Comparison of ENCODE assay signal across 1 cellular context in the genomic region with DNA sequence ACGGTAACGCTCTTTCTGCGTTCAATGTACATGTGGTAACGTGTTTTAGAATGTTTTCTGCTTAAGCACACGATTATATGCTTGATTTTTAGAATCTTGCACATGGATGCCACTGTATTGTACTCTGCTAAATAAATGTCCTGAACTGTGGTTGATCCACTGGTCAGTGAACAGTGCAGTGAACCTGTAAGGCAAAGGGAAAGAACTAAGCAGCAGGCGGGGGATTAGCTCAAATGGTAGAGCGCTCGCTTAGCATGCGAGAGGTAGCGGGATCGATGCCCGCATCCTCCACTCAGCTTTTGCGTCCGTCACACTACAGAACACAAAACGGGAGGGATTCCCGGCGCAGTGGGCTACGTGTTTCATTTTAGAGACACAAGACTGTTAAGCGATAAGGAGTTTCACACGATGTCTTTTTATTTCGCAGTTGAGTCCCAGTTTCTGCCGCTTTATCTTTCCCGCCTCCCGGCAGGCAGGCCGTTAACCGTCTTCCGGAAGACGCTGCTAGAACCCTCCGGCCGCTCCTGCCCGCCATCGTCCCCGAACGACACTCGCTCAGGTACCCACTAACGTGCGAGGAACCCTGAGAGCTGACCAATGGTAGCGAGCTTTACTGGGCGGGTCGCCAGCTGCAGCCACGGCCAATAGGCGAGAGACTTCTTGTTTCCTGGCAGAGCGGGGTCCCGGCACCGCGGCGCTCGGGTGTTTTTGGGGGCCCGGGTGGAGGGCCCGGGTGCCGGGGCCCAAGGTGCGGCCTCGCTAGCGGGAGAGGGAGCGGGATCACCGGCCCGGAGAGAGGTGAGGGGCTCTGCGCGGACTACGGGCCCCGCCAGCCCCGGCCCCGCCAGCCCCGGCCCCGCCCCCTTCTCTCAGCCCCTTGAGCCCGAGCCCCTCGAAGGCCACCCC.
A peak's percentile ranks its signal among the peaks of the same experiment; 100 is the strongest.
TF ChIP-seq lines count a peak whose summit lies in the region.

A gene with protein sequence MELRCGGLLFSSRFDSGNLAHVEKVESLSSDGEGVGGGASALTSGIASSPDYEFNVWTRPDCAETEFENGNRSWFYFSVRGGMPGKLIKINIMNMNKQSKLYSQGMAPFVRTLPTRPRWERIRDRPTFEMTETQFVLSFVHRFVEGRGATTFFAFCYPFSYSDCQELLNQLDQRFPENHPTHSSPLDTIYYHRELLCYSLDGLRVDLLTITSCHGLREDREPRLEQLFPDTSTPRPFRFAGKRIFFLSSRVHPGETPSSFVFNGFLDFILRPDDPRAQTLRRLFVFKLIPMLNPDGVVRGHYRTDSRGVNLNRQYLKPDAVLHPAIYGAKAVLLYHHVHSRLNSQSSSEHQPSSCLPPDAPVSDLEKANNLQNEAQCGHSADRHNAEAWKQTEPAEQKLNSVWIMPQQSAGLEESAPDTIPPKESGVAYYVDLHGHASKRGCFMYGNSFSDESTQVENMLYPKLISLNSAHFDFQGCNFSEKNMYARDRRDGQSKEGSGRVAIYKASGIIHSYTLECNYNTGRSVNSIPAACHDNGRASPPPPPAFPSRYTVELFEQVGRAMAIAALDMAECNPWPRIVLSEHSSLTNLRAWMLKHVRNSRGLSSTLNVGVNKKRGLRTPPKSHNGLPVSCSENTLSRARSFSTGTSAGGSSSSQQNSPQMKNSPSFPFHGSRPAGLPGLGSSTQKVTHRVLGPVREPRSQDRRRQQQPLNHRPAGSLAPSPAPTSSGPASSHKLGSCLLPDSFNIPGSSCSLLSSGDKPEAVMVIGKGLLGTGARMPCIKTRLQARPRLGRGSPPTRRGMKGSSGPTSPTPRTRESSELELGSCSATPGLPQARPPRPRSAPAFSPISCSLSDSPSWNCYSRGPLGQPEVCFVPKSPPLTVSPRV (plus strand): TSS at position 673 of the 906 bp plus-strand sequence. CDS start 1,291 bp downstream, outside the sequence.

TF ChIP-seq in K562, 482 proteins besides CTCF, POLR2A, EP300 and RAD21 (continued from another document and continues in another):
- TF ChIP-seq, protein P1, sequence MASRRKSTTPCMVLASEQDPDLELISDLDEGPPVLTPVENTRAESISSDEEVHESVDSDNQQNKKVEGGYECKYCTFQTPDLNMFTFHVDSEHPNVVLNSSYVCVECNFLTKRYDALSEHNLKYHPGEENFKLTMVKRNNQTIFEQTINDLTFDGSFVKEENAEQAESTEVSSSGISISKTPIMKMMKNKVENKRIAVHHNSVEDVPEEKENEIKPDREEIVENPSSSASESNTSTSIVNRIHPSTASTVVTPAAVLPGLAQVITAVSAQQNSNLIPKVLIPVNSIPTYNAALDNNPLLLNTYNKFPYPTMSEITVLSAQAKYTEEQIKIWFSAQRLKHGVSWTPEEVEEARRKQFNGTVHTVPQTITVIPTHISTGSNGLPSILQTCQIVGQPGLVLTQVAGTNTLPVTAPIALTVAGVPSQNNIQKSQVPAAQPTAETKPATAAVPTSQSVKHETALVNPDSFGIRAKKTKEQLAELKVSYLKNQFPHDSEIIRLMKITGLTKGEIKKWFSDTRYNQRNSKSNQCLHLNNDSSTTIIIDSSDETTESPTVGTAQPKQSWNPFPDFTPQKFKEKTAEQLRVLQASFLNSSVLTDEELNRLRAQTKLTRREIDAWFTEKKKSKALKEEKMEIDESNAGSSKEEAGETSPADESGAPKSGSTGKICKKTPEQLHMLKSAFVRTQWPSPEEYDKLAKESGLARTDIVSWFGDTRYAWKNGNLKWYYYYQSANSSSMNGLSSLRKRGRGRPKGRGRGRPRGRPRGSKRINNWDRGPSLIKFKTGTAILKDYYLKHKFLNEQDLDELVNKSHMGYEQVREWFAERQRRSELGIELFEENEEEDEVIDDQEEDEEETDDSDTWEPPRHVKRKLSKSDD (conservative IDR thresholded peaks at IDR 0.05; ENCODE audit: low read length) = peak; percentile 26
- peak; percentile 47 for TF ChIP-seq SMAD1 (IDR thresholded peaks at IDR 0.05; ENCODE audit: low read depth, low read length, partially characterized antibody)
- TF ChIP-seq SIRT6 (IDR thresholded peaks at IDR 0.05; ENCODE audit: low read depth, low read length) = no peak
- peak; percentile 82 for TF ChIP-seq RBBP5 (IDR thresholded peaks at IDR 0.05; ENCODE audit: borderline replicate concordance, insufficient read depth, low read length, poor library complexity, severe bottlenecking)
- no peak for TF ChIP-seq CREBBP (IDR thresholded peaks at IDR 0.05; ENCODE audit: low read depth, low read length)
- peak; percentile 66 for TF ChIP-seq RBM39 (optimal IDR thresholded peaks at IDR 0.05; ENCODE audit: low read depth, low read length)
- no peak for TF ChIP-seq RBM17 (IDR thresholded peaks at IDR 0.05; ENCODE audit: borderline replicate concordance, low read depth, low read length)
- no peak; the same call in 1 of the 2 replicates for TF ChIP-seq ZNF239 (CRISPR knock-in tag; IDR thresholded peaks at IDR 0.05)
- TF ChIP-seq IRF9 (tag; IDR thresholded peaks at IDR 0.05) = no peak
- 0 out of 2 replicates have a peak, but pooled peaks have one; percentile 67 for TF ChIP-seq PHB (CRISPR knock-in tag; IDR thresholded peaks at IDR 0.05)
- peak; percentile 47; the same call in 1 of the 2 replicates for TF ChIP-seq MAFK (IDR thresholded peaks at IDR 0.05; ENCODE audit: low read length)
- TF ChIP-seq, protein P2, sequence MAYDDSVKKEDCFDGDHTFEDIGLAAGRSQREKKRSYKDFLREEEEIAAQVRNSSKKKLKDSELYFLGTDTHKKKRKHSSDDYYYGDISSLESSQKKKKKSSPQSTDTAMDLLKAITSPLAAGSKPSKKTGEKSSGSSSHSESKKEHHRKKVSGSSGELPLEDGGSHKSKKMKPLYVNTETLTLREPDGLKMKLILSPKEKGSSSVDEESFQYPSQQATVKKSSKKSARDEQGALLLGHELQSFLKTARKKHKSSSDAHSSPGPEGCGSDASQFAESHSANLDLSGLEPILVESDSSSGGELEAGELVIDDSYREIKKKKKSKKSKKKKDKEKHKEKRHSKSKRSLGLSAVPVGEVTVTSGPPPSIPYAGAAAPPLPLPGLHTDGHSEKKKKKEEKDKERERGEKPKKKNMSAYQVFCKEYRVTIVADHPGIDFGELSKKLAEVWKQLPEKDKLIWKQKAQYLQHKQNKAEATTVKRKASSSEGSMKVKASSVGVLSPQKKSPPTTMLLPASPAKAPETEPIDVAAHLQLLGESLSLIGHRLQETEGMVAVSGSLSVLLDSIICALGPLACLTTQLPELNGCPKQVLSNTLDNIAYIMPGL (CRISPR knock-in tag; IDR thresholded peaks at IDR 0.05) = peak; percentile 100
- TF ChIP-seq PTRF (tag; IDR thresholded peaks at IDR 0.05) = 0 out of 2 replicates have a peak, but pooled peaks have one; percentile 10
- no peak for TF ChIP-seq HDGF (IDR thresholded peaks at IDR 0.05)
- peak; percentile 99 for TF ChIP-seq BRD9 (IDR thresholded peaks at IDR 0.05; ENCODE audit: low read depth, partially characterized antibody)
- TF ChIP-seq ZNF507 (tag; conservative IDR thresholded peaks at IDR 0.05) = no peak
- TF ChIP-seq ZBED1 (IDR thresholded peaks at IDR 0.05) = peak; percentile 30; the same call in 1 of the 2 replicates
- TF ChIP-seq, protein P3, sequence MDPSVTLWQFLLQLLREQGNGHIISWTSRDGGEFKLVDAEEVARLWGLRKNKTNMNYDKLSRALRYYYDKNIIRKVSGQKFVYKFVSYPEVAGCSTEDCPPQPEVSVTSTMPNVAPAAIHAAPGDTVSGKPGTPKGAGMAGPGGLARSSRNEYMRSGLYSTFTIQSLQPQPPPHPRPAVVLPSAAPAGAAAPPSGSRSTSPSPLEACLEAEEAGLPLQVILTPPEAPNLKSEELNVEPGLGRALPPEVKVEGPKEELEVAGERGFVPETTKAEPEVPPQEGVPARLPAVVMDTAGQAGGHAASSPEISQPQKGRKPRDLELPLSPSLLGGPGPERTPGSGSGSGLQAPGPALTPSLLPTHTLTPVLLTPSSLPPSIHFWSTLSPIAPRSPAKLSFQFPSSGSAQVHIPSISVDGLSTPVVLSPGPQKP (CRISPR knock-in tag; IDR thresholded peaks at IDR 0.05) = no peak
- no peak for TF ChIP-seq ZNF785 (CRISPR knock-in tag; IDR thresholded peaks at IDR 0.05)
- no peak for TF ChIP-seq MAFG (tag; conservative IDR thresholded peaks at IDR 0.05)
- TF ChIP-seq ARHGAP35 (IDR thresholded peaks at IDR 0.05; ENCODE audit: partially characterized antibody) = no peak
- no peak for TF ChIP-seq HMG20A (CRISPR knock-in tag; conservative IDR thresholded peaks at IDR 0.05)
- TF ChIP-seq PKNOX1 (IDR thresholded peaks at IDR 0.05) = peak; percentile 59
- TF ChIP-seq RBM15 (IDR thresholded peaks at IDR 0.05; ENCODE audit: insufficient read depth, low read length) = no peak
- no peak for TF ChIP-seq ZNF436 (CRISPR knock-in tag; IDR thresholded peaks at IDR 0.05)
- TF ChIP-seq HBP1 (CRISPR knock-in tag; IDR thresholded peaks at IDR 0.05) = peak; percentile 69; the same call in 1 of the 2 replicates
- peak; percentile 14; the same call in 1 of the 2 replicates for TF ChIP-seq ESRRB (CRISPR knock-in tag; IDR thresholded peaks at IDR 0.05; ENCODE audit: borderline replicate concordance)
- TF ChIP-seq, protein P4, sequence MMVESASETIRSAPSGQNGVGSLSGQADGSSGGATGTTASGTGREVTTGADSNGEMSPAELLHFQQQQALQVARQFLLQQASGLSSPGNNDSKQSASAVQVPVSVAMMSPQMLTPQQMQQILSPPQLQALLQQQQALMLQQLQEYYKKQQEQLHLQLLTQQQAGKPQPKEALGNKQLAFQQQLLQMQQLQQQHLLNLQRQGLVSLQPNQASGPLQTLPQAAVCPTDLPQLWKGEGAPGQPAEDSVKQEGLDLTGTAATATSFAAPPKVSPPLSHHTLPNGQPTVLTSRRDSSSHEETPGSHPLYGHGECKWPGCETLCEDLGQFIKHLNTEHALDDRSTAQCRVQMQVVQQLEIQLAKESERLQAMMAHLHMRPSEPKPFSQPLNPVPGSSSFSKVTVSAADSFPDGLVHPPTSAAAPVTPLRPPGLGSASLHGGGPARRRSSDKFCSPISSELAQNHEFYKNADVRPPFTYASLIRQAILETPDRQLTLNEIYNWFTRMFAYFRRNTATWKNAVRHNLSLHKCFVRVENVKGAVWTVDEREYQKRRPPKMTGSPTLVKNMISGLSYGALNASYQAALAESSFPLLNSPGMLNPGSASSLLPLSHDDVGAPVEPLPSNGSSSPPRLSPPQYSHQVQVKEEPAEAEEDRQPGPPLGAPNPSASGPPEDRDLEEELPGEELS (CRISPR knock-in tag; IDR thresholded peaks at IDR 0.05; ENCODE audit: borderline replicate concordance) = 0 out of 2 replicates have a peak, but pooled peaks have one; percentile 43
- TF ChIP-seq, protein P5, sequence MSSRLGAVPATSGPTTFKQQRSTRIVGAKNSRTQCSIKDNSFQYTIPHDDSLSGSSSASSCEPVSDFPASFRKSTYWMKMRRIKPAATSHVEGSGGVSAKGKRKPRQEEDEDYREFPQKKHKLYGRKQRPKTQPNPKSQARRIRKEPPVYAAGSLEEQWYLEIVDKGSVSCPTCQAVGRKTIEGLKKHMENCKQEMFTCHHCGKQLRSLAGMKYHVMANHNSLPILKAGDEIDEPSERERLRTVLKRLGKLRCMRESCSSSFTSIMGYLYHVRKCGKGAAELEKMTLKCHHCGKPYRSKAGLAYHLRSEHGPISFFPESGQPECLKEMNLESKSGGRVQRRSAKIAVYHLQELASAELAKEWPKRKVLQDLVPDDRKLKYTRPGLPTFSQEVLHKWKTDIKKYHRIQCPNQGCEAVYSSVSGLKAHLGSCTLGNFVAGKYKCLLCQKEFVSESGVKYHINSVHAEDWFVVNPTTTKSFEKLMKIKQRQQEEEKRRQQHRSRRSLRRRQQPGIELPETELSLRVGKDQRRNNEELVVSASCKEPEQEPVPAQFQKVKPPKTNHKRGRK (tag; IDR thresholded peaks at IDR 0.05) = no peak
- peak; percentile 94 for TF ChIP-seq RBM25 (IDR thresholded peaks at IDR 0.05; ENCODE audit: low read depth, low read length, severe bottlenecking)
- TF ChIP-seq TRIM28 (IDR thresholded peaks at IDR 0.05) = peak; percentile 26; the same call in 1 of the 2 replicates
- TF ChIP-seq, protein P6, sequence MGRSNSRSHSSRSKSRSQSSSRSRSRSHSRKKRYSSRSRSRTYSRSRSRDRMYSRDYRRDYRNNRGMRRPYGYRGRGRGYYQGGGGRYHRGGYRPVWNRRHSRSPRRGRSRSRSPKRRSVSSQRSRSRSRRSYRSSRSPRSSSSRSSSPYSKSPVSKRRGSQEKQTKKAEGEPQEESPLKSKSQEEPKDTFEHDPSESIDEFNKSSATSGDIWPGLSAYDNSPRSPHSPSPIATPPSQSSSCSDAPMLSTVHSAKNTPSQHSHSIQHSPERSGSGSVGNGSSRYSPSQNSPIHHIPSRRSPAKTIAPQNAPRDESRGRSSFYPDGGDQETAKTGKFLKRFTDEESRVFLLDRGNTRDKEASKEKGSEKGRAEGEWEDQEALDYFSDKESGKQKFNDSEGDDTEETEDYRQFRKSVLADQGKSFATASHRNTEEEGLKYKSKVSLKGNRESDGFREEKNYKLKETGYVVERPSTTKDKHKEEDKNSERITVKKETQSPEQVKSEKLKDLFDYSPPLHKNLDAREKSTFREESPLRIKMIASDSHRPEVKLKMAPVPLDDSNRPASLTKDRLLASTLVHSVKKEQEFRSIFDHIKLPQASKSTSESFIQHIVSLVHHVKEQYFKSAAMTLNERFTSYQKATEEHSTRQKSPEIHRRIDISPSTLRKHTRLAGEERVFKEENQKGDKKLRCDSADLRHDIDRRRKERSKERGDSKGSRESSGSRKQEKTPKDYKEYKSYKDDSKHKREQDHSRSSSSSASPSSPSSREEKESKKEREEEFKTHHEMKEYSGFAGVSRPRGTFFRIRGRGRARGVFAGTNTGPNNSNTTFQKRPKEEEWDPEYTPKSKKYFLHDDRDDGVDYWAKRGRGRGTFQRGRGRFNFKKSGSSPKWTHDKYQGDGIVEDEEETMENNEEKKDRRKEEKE (IDR thresholded peaks at IDR 0.05; ENCODE audit: borderline replicate concordance in 1 of 2, control insufficient read depth in 1 of 2, low read depth in 2 of 2, low read length in 1 of 2) = 0 out of 4 replicates have a peak, but pooled peaks have one; percentile 54 to 61
- TF ChIP-seq STAG1 (CRISPR knock-in tag; IDR thresholded peaks at IDR 0.05; ENCODE audit: borderline replicate concordance) = 0 out of 2 replicates have a peak, but pooled peaks have one; percentile 24
